Comparison of ENCODE assay signal across 12 cellular contexts in the genomic region with DNA sequence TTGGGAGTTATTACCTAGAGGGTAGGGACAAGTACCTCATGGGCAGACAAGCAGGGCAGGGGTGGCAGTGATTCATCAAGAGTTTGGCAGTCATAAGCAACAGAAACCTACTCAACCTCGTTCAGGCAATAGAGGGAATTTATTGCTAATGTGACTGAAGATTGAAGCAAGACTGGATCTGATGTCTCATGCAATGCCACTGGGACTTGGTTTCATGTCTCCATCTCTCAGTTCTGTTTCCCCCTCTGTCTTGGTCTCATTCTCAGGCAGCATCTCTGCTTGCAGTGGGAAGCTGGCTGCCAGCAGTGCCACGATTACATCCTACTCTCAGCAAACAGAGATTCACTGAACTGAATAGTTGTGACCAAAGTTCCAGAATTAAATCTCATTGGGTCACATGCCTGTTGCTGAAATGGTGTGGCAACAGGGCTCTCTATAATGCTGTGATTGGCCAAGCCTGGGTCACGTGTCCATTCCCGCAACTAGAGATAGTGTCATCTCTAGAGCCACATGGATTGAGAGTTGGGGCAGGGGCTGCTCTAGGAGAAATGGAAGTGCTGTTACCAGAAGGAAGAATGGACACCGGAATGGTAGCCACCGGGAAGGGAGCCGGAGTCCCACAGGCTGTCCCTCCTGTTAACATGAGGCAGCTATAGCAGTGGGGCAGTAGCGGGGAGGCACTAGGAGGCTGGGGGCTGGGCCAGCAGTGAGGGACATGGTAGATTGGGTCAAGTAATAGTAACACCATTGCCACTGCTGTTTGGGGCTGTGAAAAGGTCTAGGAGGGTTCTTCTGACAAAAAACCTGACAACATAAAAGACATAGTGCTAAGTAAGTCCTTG. TPM values are rescaled to one million over a fixed set of nuclear protein-coding genes. Genes with fewer than 3 reads are reported as not detected.
A peak's percentile ranks its signal among the peaks of the same experiment; 100 is the strongest.
DNase-seq lines count a peak whose midpoint lies in the region; ATAC-seq and TF ChIP-seq lines count a peak whose summit lies in the region.
"Had no signal": no experiment of that assay in that cellular context is flagged by ENCODE, and none has a peak within 500 bp of the region (broad histone marks: within the 10 kb centered on the region; RNA-seq: fewer than 3 reads in every experiment).

No MANE protein-coding gene starts in this region.

- no peaks in the 10 kb centered on the region for H3K36me3 ChIP-seq in CD8-positive, alpha-beta T cell (ENCODE audit: insufficient read depth, low read length)
- H3K36me3 ChIP-seq: heart left ventricle had no signal

- H3K4me1 ChIP-seq in CD8-positive, alpha-beta T cell (ENCODE audit: insufficient read depth, low read length): peaks cover 40% of the 10 kb centered on the region

- CTCF ChIA-PET in CD8-positive, alpha-beta T cell (lab: Charles Lee): interaction anchor here (0.9 kb wide), 1 partner anchor 9 kb away, joined by 3 read pairs; no protein-coding TSS in a partner anchor

- H3K9me3 ChIP-seq in CD8-positive, alpha-beta T cell (ENCODE audit: low read length): no peaks in the 10 kb centered on the region

- H3K4me1 Mint-ChIP-seq in CD8-positive, alpha-beta T cell (ENCODE audit: low read depth): peaks cover 44% of the 10 kb centered on the region
- H3K4me1 Mint-ChIP-seq in IgD-negative memory B cell: peaks cover 11 to 21% (median 19%) of the 10 kb centered on the region in 3 donors
- H3K4me1 Mint-ChIP-seq in nephron: peaks cover 15% of the 10 kb centered on the region

- no peak for TF ChIP-seq CTCF in CD8-positive, alpha-beta T cell (IDR thresholded peaks at IDR 0.05)
- no peak for TF ChIP-seq CTCF in nephron (IDR thresholded peaks at IDR 0.05; ENCODE audit: unreplicated experiment in 3 of 3)

- peaks cover 9% of the 10 kb centered on the region for H3K36me3 Mint-ChIP-seq in CD8-positive, alpha-beta T cell
- peaks cover 2% of the 10 kb centered on the region for H3K36me3 Mint-ChIP-seq in IgD-negative memory B cell
- H3K36me3 Mint-ChIP-seq in nephron (ENCODE audit: low read depth): peaks cover 3% of the 10 kb centered on the region

- ATAC-seq in CD8-positive, alpha-beta T cell: no peak
- no peak for ATAC-seq in HG02571 (IDR thresholded peaks at IDR 0.05; ENCODE audit: unreplicated experiment)
- no peak for ATAC-seq in GM18511 (IDR thresholded peaks at IDR 0.05; ENCODE audit: unreplicated experiment)
- ATAC-seq: heart left ventricle had no signal

- H3K9me3 Mint-ChIP-seq in CD8-positive, alpha-beta T cell: peaks cover 4% of the 10 kb centered on the region
- H3K9me3 Mint-ChIP-seq in IgD-negative memory B cell (peaks cover 0 to 6% (median 4%) of the 10 kb centered on the region in 3 donors), nephron (peaks cover 3% of the 10 kb centered on the region)

- no peak overlapping the region for H3K27ac ChIP-seq in CD8-positive, alpha-beta T cell (ENCODE audit: low read depth, low read length)

- POLR2A ChIA-PET in CD8-positive, alpha-beta T cell (lab: Charles Lee): no interaction called here

- H3K4me3 Mint-ChIP-seq in CD8-positive, alpha-beta T cell: no peak overlapping the region
- H3K4me3 Mint-ChIP-seq in IgD-negative memory B cell (peak overlapping the region in 1 of 4 donors; percentile 72), nephron (peak overlapping the region in 2 of 3 experiments; percentile 17 to 49)

- DNase-seq in CD8-positive, alpha-beta T cell: no peak
- DNase-seq in activated naive CD4-positive, alpha-beta T cell treated with anti-CD3 and anti-CD28 coated beads, Interleukin-2, amount 50 U/mL, for 16 hours: peak; percentile 64
- no peak for DNase-seq in NCI-H524 (lab: John Stamatoyannopoulos, UW)
- DNase-seq in RPMI8226: no peak
- DNase-seq: activated CD8-positive, alpha-beta memory T cell treated with anti-CD3 and anti-CD28 coated beads, Interleukin-2, amount 50 U/mL, for 4 hours had no signal

- peak overlapping the region; percentile 45 for H3K27ac Mint-ChIP-seq in CD8-positive, alpha-beta T cell
- H3K27ac Mint-ChIP-seq in IgD-negative memory B cell (peak overlapping the region in 2 of 3 donors; percentile 36 to 87), nephron (peak overlapping the region; percentile 11 to 37 (median 29))

- H3K27me3 Mint-ChIP-seq in CD8-positive, alpha-beta T cell (ENCODE audit: low read depth): no peaks in the 10 kb centered on the region
- H3K27me3 Mint-ChIP-seq in IgD-negative memory B cell (no peaks in the 10 kb centered on the region), nephron (ENCODE audit: low read depth) (no peaks in the 10 kb centered on the region)

- intact Hi-C loops in CD8-positive, alpha-beta T cell (cut with DNase I, micrococcal nuclease): no loop called here

- H3K27me3 ChIP-seq in CD8-positive, alpha-beta T cell (ENCODE audit: insufficient read depth, low read length): no peaks in the 10 kb centered on the region
- H3K27me3 ChIP-seq: heart left ventricle had no signal

- H3K4me3 ChIP-seq in CD8-positive, alpha-beta T cell (ENCODE audit: low read depth, low read length): no peak overlapping the region
- H3K4me3 ChIP-seq: heart left ventricle had no signal

RNA-seq across cellular contexts. Expression of gene CDC42, which starts 3.9 kb away (rescaled TPM):
- 100 to 1,000 TPM; 327 to 377 TPM for total RNA-seq in CD8-positive, alpha-beta T cell
- 268 TPM for polyA plus RNA-seq in IgD-negative memory B cell

RNA-seq across cellular contexts. Expression of gene CELA3A, which starts 47.1 kb away (rescaled TPM):
- total RNA-seq in CD8-positive, alpha-beta T cell: not detected
- polyA plus RNA-seq in IgD-negative memory B cell: not detected
- total RNA-seq: NCI-H460, urinary bladder had no signal
